In the genomic region with DNA sequence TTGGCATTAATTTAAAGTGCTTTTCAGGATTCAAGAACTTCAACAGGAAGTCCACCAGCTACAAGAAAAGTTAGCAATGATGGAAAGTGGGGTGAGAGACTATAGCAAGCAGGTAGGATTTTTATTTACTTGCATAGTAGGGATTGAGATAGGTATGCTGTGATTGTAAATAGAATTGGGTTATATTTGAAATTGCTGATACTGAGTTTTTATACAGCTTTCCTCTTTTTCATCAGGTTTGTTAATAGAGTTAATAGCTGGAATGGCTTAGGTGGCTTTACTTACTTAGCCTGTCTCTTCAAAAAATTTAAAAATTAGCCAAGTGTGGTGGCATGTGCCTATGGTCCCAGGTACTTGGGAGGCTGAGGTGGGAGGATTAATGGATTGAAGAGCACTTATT, we compare ENCODE assay signal across 9 cellular contexts.
"Had no signal": no experiment of that assay in that cellular context is flagged by ENCODE, and none has a peak within 500 bp of the region (broad histone marks: within the 10 kb centered on the region; RNA-seq: fewer than 3 reads in every experiment).

No MANE protein-coding gene starts in this region.

- H3K9me3 Mint-ChIP-seq: HFFc6 had no signal

- DNase-seq: GM23248, GOT3, H7, HFFc6, KBM-7 had no signal

- H2AFZ ChIP-seq: GM23248 had no signal

- H3K4me2 ChIP-seq: KMS-11 had no signal

- H3K4me1 ChIP-seq: HAP-1 had no signal

- H3K9me3 ChIP-seq: HAP-1 had no signal

- H3K27ac ChIP-seq: GM23248, KMS-11 had no signal

- H3K4me3 Mint-ChIP-seq: HFFc6 had no signal

- FAIRE-seq: HTR-8/SVneo had no signal

- H3K9ac ChIP-seq: GM23248, KMS-11 had no signal

- ATAC-seq: HCT116 had no signal

- H3K4me3 ChIP-seq: GM23248, HAP-1 had no signal
